In genomic region chr11:120324932-120325810, GRCh38 we compare ENCODE assay signal across 8 cellular contexts. TPM values are rescaled to one million over a fixed set of nuclear protein-coding genes. Genes with fewer than 3 reads are reported as not detected.
DNase-seq lines count a peak whose midpoint lies in the region; ATAC-seq and TF ChIP-seq lines count a peak whose summit lies in the region.

Gene TLCD5 (plus strand): TSS chr11:120325299. CDS start chr11:120327442, 2,143 bp downstream.

- H4K8ac ChIP-seq in trophoblast cell (ENCODE audit: low read depth, low read length) = peak within 1 kb of the TSS; percentile 99

- peak within 1 kb of the TSS; percentile 83 for H2BK120ac ChIP-seq in trophoblast cell (ENCODE audit: insufficient read depth, low read length, poor library complexity)

- POLR2A ChIA-PET in Panc1 (lab: Charles Lee) = interaction anchor here (0.6 kb wide), 2 partner anchors 89 to 90 kb away, joined by 4 to 5 read pairs; no protein-coding TSS in a partner anchor

- H3K36me3 ChIP-seq in Panc1 (ENCODE audit: control insufficient read depth, insufficient read depth, low read length) (peaks cover 10% of the 10 kb centered on the region), trophoblast cell (ENCODE audit: control insufficient read depth in 1 of 2, insufficient read depth in 2 of 2, low read length in 2 of 2) (peaks cover 4% of the 10 kb centered on the region in 2 experiments)

- H3K18ac ChIP-seq in trophoblast cell (ENCODE audit: low read length) = peak within 1 kb of the TSS; percentile 98

- H3K9ac ChIP-seq in trophoblast cell (ENCODE audit: low read length) = peak within 1 kb of the TSS; percentile 78

- H3K4ac ChIP-seq in trophoblast cell (ENCODE audit: low read depth, low read length) = peak within 1 kb of the TSS; percentile 83

- peak within 1 kb of the TSS; percentile 99 for H4K12ac ChIP-seq in trophoblast cell (ENCODE audit: low read depth, low read length)

- CTCF ChIA-PET in Panc1 (lab: Charles Lee) = no interaction called here

- no TSS peak for BruUV-seq in Panc1 (replicated peaks; lab: Mats Ljungman, UMichigan)

- WGBS in trophoblast cell (ENCODE audit: extremely low coverage, insufficient coverage, insufficient read length) = no CpG with 5 or more reads among the region's 84 CpGs

- intact Hi-C loops in Panc1 (cut with micrococcal nuclease; ENCODE audit: unreplicated experiment) = no loop called here
- intact Hi-C loops in left cardiac atrium (cut with DNase I) = no loop called here

- in situ Hi-C loops in G401 (cut with HindIII; ENCODE audit: low sequenced_read_pairs) = no loop called here
- in situ Hi-C loops in Panc1 (cut with HindIII; ENCODE audit: low pct_unique_long_range_greater_than_20kb, low sequenced_read_pairs) = no loop called here

- peaks cover 4% of the 10 kb centered on the region for H3K79me2 ChIP-seq in trophoblast cell (ENCODE audit: control insufficient read depth, insufficient read depth, low read length, poor library complexity)

- DNase-seq in G401 (ENCODE audit: low spot score) (peak; percentile 74), Panc1 (ENCODE audit: low read depth, low spot score) (no peak), amniotic epithelial cell (ENCODE audit: low read depth) (peak; percentile 69), left cardiac atrium (peak; percentile 80), trophoblast cell (peak; percentile 70 to 74), ureter (ENCODE audit: low spot score) (no peak)

- ATAC-seq in HG03039 (IDR thresholded peaks at IDR 0.05; ENCODE audit: unreplicated experiment) (peak; percentile 49), Panc1 (peak; percentile 93), left cardiac atrium (peak; percentile 85 to 90), GM18861 (IDR thresholded peaks at IDR 0.05; ENCODE audit: unreplicated experiment) (no peak)

- H2BK5ac ChIP-seq in trophoblast cell (ENCODE audit: low read depth, low read length, poor library complexity) = peak within 1 kb of the TSS; percentile 72

- peak within 1 kb of the TSS; percentile 82 for H3K4me2 ChIP-seq in trophoblast cell (ENCODE audit: low read length)

- peaks cover 4% of the 10 kb centered on the region for H3K79me1 ChIP-seq in trophoblast cell (ENCODE audit: low read length)

- H4K91ac ChIP-seq in trophoblast cell (ENCODE audit: low read depth, low read length) = peak within 1 kb of the TSS; percentile 88

- no peaks in the 10 kb centered on the region for H3K27me3 ChIP-seq in Panc1 (ENCODE audit: control insufficient read depth, insufficient read depth, low read length)
- H3K27me3 ChIP-seq in trophoblast cell (ENCODE audit: insufficient read depth, low read length) = no peaks in the 10 kb centered on the region

- H2BK12ac ChIP-seq in trophoblast cell (ENCODE audit: low read length) = peak within 1 kb of the TSS; percentile 50

- H3K27ac ChIP-seq in Panc1 (ENCODE audit: low read length) (peak within 1 kb of the TSS; percentile 99), trophoblast cell (ENCODE audit: low read depth, low read length) (peak within 1 kb of the TSS; percentile 76)

- H2AFZ ChIP-seq in trophoblast cell (ENCODE audit: insufficient read depth, low read length, poor library complexity) = peak within 1 kb of the TSS; percentile 99

- H3K14ac ChIP-seq in trophoblast cell (ENCODE audit: low read length) = peak within 1 kb of the TSS; percentile 96

- H3K4me3 ChIP-seq in Panc1 (ENCODE audit: low read depth in 2 of 2, low read length in 2 of 2) (peak within 1 kb of the TSS; percentile 70 to 76), trophoblast cell (ENCODE audit: low read depth, low read length) (peak within 1 kb of the TSS; percentile 91)

- peaks cover 35% of the 10 kb centered on the region for H3K4me1 ChIP-seq in Panc1 (ENCODE audit: control insufficient read depth, insufficient read depth, low read length)
- H3K4me1 ChIP-seq in trophoblast cell (ENCODE audit: control insufficient read depth in 1 of 2, insufficient read depth in 2 of 2, low read length in 2 of 2) = peaks cover 0 to 2% of the 10 kb centered on the region in 2 experiments

- H3K23ac ChIP-seq in trophoblast cell (ENCODE audit: low read length) = no peak within 1 kb of the TSS

- TF ChIP-seq CTCF in Panc1 (IDR thresholded peaks at IDR 0.05) = peak; percentile 65

- peak within 1 kb of the TSS; percentile 32 for H2AK5ac ChIP-seq in trophoblast cell (ENCODE audit: low read length)

- no peaks in the 10 kb centered on the region for H3K9me3 ChIP-seq in Panc1 (ENCODE audit: control insufficient read depth, insufficient read depth, low read depth, low read length)
- H3K9me3 ChIP-seq in trophoblast cell (ENCODE audit: insufficient read depth, low read depth, low read length) = no peaks in the 10 kb centered on the region

RNA-seq across cellular contexts. Expression of gene TLCD5, which starts in this region (rescaled TPM):
- total RNA-seq in G401 (2014; rRNA removed; shearing (Covaris generic)) = 12.5 and 14.8 TPM in 2 replicates
- 22.8 TPM for total RNA-seq in Panc1 (2021; ENCODE audit: unreplicated experiment)
- 12.7 TPM for polyA plus RNA-seq in Panc1 (2012; ENCODE audit: insufficient read length)
- 10 to 100 TPM; 14.1 to 15.6 TPM for total RNA-seq in left cardiac atrium
- polyA plus RNA-seq in trophoblast cell (2013) = 5.9 and 6.1 TPM in 2 replicates
- 5.6 TPM for total RNA-seq in ureter

Comparison
In these comparisons a context has a peak if more than half of its experiments do, and no peak if none do; other contexts are left out.
1. DNase-seq: peak in G401 (single experiment), amniotic epithelial cell (single experiment), left cardiac atrium (single experiment) and trophoblast cell (2 of 2); none in Panc1 (single experiment) and ureter (single experiment).